19 cellular contexts compared by ENCODE assay signal in genomic region chr5:59058237-59058636, GRCh38.
DNase-seq lines count a peak whose midpoint lies in the region; ATAC-seq, FAIRE-seq and TF ChIP-seq lines count a peak whose summit lies in the region.
"Had no signal": no experiment of that assay in that cellular context is flagged by ENCODE, and none has a peak within 500 bp of the region (broad histone marks: within the 10 kb centered on the region; RNA-seq: fewer than 3 reads in every experiment).

No MANE protein-coding gene starts in this region.

- no peak overlapping the region for H3K4me3 ChIP-seq in A549
- no peak overlapping the region for H3K4me3 ChIP-seq in mucosa of descending colon
- H3K4me3 ChIP-seq in body of pancreas = no peak overlapping the region
- H3K4me3 ChIP-seq: BLaER1 treated with 17β-estradiol and CSF1 and Interleukin-3, amounts not matched to agents 10 nM and 100 nM had no signal

- H3K9me3 ChIP-seq in A549 = no peaks in the 10 kb centered on the region
- H3K9me3 ChIP-seq in mucosa of descending colon = no peaks in the 10 kb centered on the region
- H3K9me3 ChIP-seq in body of pancreas = no peaks in the 10 kb centered on the region
- H3K9me3 ChIP-seq: BLaER1 treated with 17β-estradiol and CSF1 and Interleukin-3, amounts not matched to agents 10 nM and 100 nM; Caco-2 had no signal

- no peak for TF ChIP-seq RAD21 in A549 (conservative IDR thresholded peaks at IDR 0.05 in 1 of 2, IDR thresholded peaks at IDR 0.05 in 1 of 2)

- CTCF ChIA-PET in A549 (lab: Yijun Ruan, JAX) = interaction anchor here (1.5 to 2.3 kb wide), 2 partner anchors 23 to 172 kb away, joined by 4 to 9 read pairs; no protein-coding TSS in a partner anchor

- TF ChIP-seq EP300 in A549 (IDR thresholded peaks at IDR 0.05) = no peak

- TF ChIP-seq POLR2A in A549 (IDR thresholded peaks at IDR 0.05; ENCODE audit: low read length) (no peak), body of pancreas (IDR thresholded peaks at IDR 0.05) (no peak)

- TF ChIP-seq CTCF in A549 (IDR thresholded peaks at IDR 0.05) (no peak), mucosa of descending colon (IDR thresholded peaks at IDR 0.05) (no peak), body of pancreas (IDR thresholded peaks at IDR 0.05) (no peak)

- FAIRE-seq in A549 (lab: Jason Lieb, UNC) (no peak), GM19239 (lab: Jason Lieb, UNC) (no peak)
- FAIRE-seq: A204.1, D721Med, G401.6, GM12891 had no signal

- POLR2A ChIA-PET in A549 (lab: Yijun Ruan, JAX) = no interaction called here

- no peaks in the 10 kb centered on the region for H3K27me3 ChIP-seq in body of pancreas
- H3K27me3 ChIP-seq: BLaER1 treated with 17β-estradiol and CSF1 and Interleukin-3, amounts not matched to agents 10 nM and 100 nM had no signal

- no peak for DNase-seq in A549 (ENCODE audit: low read depth in 1 of 2, low spot score in 1 of 2)
- DNase-seq in NCI-H69 (lab: John Stamatoyannopoulos, UW) = peak; percentile 43
- DNase-seq in mucosa of descending colon = no peak
- DNase-seq in GM19239 (ENCODE audit: insufficient read length, low spot score) = no peak
- DNase-seq in body of pancreas = no peak
- DNase-seq: 8988T; AML-193; Caco-2; Calu3; CD4-positive, alpha-beta T cell; CD8-positive, alpha-beta T cell; DMS79 treated with DMSO at 0.1 percent for 48 hours; GF-D8 had no signal

- H3K4me2 ChIP-seq in A549 = peak overlapping the region; percentile 64
- H3K4me2 ChIP-seq: BLaER1 treated with 17β-estradiol and CSF1 and Interleukin-3, amounts not matched to agents 10 nM and 100 nM had no signal

- H3K4me1 ChIP-seq in A549 (peaks cover 97% of the 10 kb centered on the region), mucosa of descending colon (ENCODE audit: low read depth) (no peaks in the 10 kb centered on the region), body of pancreas (peaks cover 6% of the 10 kb centered on the region)

- no peaks in the 10 kb centered on the region for H3K36me3 ChIP-seq in mucosa of descending colon (ENCODE audit: low read depth)
- H3K36me3 ChIP-seq in body of pancreas (replicated peaks in 1 of 2; ENCODE audit: insufficient read depth in 1 of 2, low read depth in 2 of 2) = no peaks in the 10 kb centered on the region
- H3K36me3 ChIP-seq: BLaER1 treated with 17β-estradiol and CSF1 and Interleukin-3, amounts not matched to agents 10 nM and 100 nM had no signal

- WGBS in A549 (ENCODE audit: missing lambda C conversion rate) = 33% methylated on average over 1 of the region's 1 CpG
- WGBS in body of pancreas, 2 donors = 74 to 88% methylated on average over 1 of the region's 1 CpG

- intact Hi-C loops in mucosa of descending colon (cut with DNase I, micrococcal nuclease) = no loop called here
- intact Hi-C loops in body of pancreas (cut with DNase I) = no loop called here

- H3K27ac ChIP-seq in A549 (peak overlapping the region; percentile 95 to 98), body of pancreas (no peak overlapping the region)
- H3K27ac ChIP-seq: BLaER1 treated with 17β-estradiol and CSF1 and Interleukin-3, amounts not matched to agents 10 nM and 100 nM; C4-2B had no signal

- ATAC-seq in A549 (no peak), mucosa of descending colon (peak; percentile 47), body of pancreas (no peak)
- ATAC-seq: CD8-positive, alpha-beta T cell had no signal

TF ChIP-seq in A549, 52 proteins besides CTCF, POLR2A, EP300 and RAD21:
- no peak for TF ChIP-seq KDM5A (IDR thresholded peaks at IDR 0.05)
- TF ChIP-seq BHLHE40 (IDR thresholded peaks at IDR 0.05; ENCODE audit: low read depth, low read length) = no peak
- TF ChIP-seq ESRRA (IDR thresholded peaks at IDR 0.05; ENCODE audit: borderline replicate concordance, low read length) = no peak
- no peak for TF ChIP-seq SREBF2 (IDR thresholded peaks at IDR 0.05)
- no peak for TF ChIP-seq GATA3 (IDR thresholded peaks at IDR 0.05; ENCODE audit: borderline replicate concordance)
- TF ChIP-seq ELK1 (IDR thresholded peaks at IDR 0.05; ENCODE audit: low read depth, low read length) = no peak
- TF ChIP-seq HDAC2 (IDR thresholded peaks at IDR 0.05) = no peak
- no peak for TF ChIP-seq EHF (CRISPR knock-in tag; IDR thresholded peaks at IDR 0.05)
TF ChIP-seq in A549: peak in this region for 0.

Comparison
In these comparisons a context has a peak if more than half of its experiments do, and no peak if none do; other contexts are left out.
1. H3K27ac ChIP-seq: peak in A549 (2 of 2); none in body of pancreas (0 of 4).